In the genomic region with DNA sequence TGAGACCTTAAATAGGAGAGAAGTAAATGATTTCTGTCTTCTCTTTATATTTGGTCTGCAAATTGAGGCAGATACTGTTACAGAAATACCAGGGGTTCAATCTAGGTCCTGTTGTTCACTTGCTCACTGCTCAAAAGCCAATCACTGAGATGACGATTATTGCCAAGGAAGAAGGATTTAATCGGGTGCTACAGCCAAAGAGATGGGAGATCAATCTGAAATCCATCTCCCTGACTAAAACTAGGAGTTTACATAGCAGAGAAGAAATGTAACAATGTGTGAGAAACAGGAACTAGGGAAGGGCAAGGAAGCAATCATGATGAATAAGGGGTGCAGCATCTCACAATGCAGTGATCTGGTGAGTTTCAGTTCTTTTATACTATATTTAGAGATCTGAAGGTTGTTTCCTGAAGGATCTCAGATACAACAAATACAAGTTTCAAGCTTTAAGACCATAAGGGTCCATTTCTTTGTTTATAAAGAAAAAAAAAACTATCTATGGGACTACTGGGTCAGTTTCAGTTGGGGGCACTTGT, we compare ENCODE assay signal across 32 cellular contexts.
"Had no signal": no experiment of that assay in that cellular context is flagged by ENCODE, and none has a peak within 500 bp of the region (broad histone marks: within the 10 kb centered on the region; RNA-seq: fewer than 3 reads in every experiment).

No MANE protein-coding gene starts in this region.

- H3K27ac ChIP-seq: breast epithelium, esophagus muscularis mucosa, foreskin keratinocyte, heart left ventricle, pancreas, prostate gland, sigmoid colon, tibial nerve, WERI-Rb-1 had no signal

- H3K36me3 Mint-ChIP-seq: activated naive CD4-positive, alpha-beta T cell treated with anti-CD3 and anti-CD28 coated beads, Interleukin-2, amount 10 ng/mL, durations not matched to agents 7 days and 5 days; mesothelial cell of epicardium; stimulated activated memory B cell treated with anti-CD40 and anti-IgM and Interleukin-4, amounts not matched to agents 10 μg/mL and 1 μg/mL and 100 μg/mL, for 72 hours had no signal

- H3K4me3 Mint-ChIP-seq: activated CD4-positive, alpha-beta memory T cell treated with anti-CD3 and anti-CD28 coated beads, Interleukin-2, amount 10 ng/mL, durations not matched to agents 7 days and 5 days; activated CD4-positive, alpha-beta T cell treated with anti-CD3 and anti-CD28 coated beads, Interleukin-2, amount 10 ng/mL, durations not matched to agents 24 days and 14 days; activated naive CD4-positive, alpha-beta T cell treated with anti-CD3 and anti-CD28 coated beads, Interleukin-2, amount 10 ng/mL, durations not matched to agents 7 days and 5 days; activated T-cell treated with anti-CD3 and anti-CD28 coated beads, Interleukin-2, amount 50 U/mL, for 24 hours; endodermal cell; immature natural killer cell; mesothelial cell of epicardium; stimulated activated memory B cell treated with anti-CD40 and anti-IgM and Interleukin-4, amounts not matched to agents 10 μg/mL and 1 μg/mL and 100 μg/mL, for 72 hours had no signal

- H3K27me3 Mint-ChIP-seq: activated CD4-positive, alpha-beta memory T cell treated with anti-CD3 and anti-CD28 coated beads, Interleukin-2, amount 10 ng/mL, durations not matched to agents 7 days and 5 days; activated CD4-positive, alpha-beta T cell treated with anti-CD3 and anti-CD28 coated beads, Interleukin-2, amount 10 ng/mL, durations not matched to agents 24 days and 14 days; activated naive CD4-positive, alpha-beta T cell treated with anti-CD3 and anti-CD28 coated beads, Interleukin-2, amount 10 ng/mL, durations not matched to agents 7 days and 5 days; naive thymus-derived CD4-positive, alpha-beta T cell; stimulated activated memory B cell treated with anti-CD40 and anti-IgM and Interleukin-4, amounts not matched to agents 10 μg/mL and 1 μg/mL and 100 μg/mL, for 72 hours had no signal

- H3K36me3 ChIP-seq: breast epithelium, esophagus muscularis mucosa, heart left ventricle, pancreas, prostate gland, sigmoid colon, tibial nerve, WERI-Rb-1 had no signal

- H3K4me1 Mint-ChIP-seq: immature natural killer cell had no signal

- H3K4me1 ChIP-seq: breast epithelium, heart left ventricle, pancreas, prostate gland had no signal

- ATAC-seq: foreskin keratinocyte; heart left ventricle; left colon; naive thymus-derived CD4-positive, alpha-beta T cell; pancreas; stimulated activated memory B cell treated with anti-CD40 and anti-IgM and Interleukin-4, amounts not matched to agents 10 μg/mL and 1 μg/mL and 100 μg/mL, for 72 hours had no signal

- H3K27me3 ChIP-seq: esophagus muscularis mucosa, foreskin keratinocyte, sigmoid colon, tibial nerve had no signal

- H3K9me3 ChIP-seq: breast epithelium, esophagus muscularis mucosa, pancreas, prostate gland, sigmoid colon, tibial nerve had no signal

- H3K4me3 ChIP-seq: breast epithelium, esophagus muscularis mucosa, heart left ventricle, pancreas, prostate gland, sigmoid colon, tibial nerve had no signal

- DNase-seq: activated CD4-positive, alpha-beta memory T cell treated with anti-CD3 and anti-CD28 coated beads, Interleukin-2, amount 10 ng/mL, durations not matched to agents 7 days and 5 days; activated CD4-positive, alpha-beta T cell treated with anti-CD3 and anti-CD28 coated beads, Interleukin-2, amount 10 ng/mL, durations not matched to agents 24 days and 14 days; activated CD4-positive, CD25-positive, alpha-beta regulatory T cell treated with anti-CD3 and anti-CD28 coated beads, Interleukin-2, amount 50 U/mL, for 72 hours; activated CD8-positive, alpha-beta memory T cell treated with anti-CD3 and anti-CD28 coated beads, Interleukin-2, amount 50 U/mL, for 48 hours; activated gamma-delta T cell; activated naive CD4-positive, alpha-beta T cell treated with anti-CD3 and anti-CD28 coated beads, Interleukin-2, amount 10 ng/mL, durations not matched to agents 7 days and 5 days; activated T-cell treated with anti-CD3 and anti-CD28 coated beads, Interleukin-2, amount 50 U/mL, for 24 hours; amygdala; central memory CD4-positive, alpha-beta T cell; endodermal cell; foreskin keratinocyte; heart left ventricle; hypothalamus; immature natural killer cell; kidney; left colon; mammary epithelial cell; naive thymus-derived CD4-positive, alpha-beta T cell; pancreas; retina; sigmoid colon; small intestine; stimulated activated CD4-positive, alpha-beta T cell treated with anti-CD3 and anti-CD28 coated beads, Interleukin-4, amount 100 ng/mL, for 4 hours; stimulated activated CD8-positive, alpha-beta memory T cell treated with anti-CD3 and anti-CD28 coated beads, Interleukin-4, amount 100 ng/mL, for 48 hours; T-helper 9 cell; WERI-Rb-1 had no signal

- H3K27ac Mint-ChIP-seq: activated CD4-positive, alpha-beta memory T cell treated with anti-CD3 and anti-CD28 coated beads, Interleukin-2, amount 10 ng/mL, durations not matched to agents 7 days and 5 days; activated CD4-positive, alpha-beta T cell treated with anti-CD3 and anti-CD28 coated beads, Interleukin-2, amount 10 ng/mL, durations not matched to agents 24 days and 14 days; activated naive CD4-positive, alpha-beta T cell treated with anti-CD3 and anti-CD28 coated beads, Interleukin-2, amount 10 ng/mL, durations not matched to agents 7 days and 5 days; activated T-cell treated with anti-CD3 and anti-CD28 coated beads, Interleukin-2, amount 50 U/mL, for 24 hours; endodermal cell; immature natural killer cell; mesothelial cell of epicardium; naive thymus-derived CD4-positive, alpha-beta T cell; stimulated activated memory B cell treated with anti-CD40 and anti-IgM and Interleukin-4, amounts not matched to agents 10 μg/mL and 1 μg/mL and 100 μg/mL, for 72 hours had no signal
